Comparison of ENCODE assay signal across 8 cellular contexts in the genomic region with DNA sequence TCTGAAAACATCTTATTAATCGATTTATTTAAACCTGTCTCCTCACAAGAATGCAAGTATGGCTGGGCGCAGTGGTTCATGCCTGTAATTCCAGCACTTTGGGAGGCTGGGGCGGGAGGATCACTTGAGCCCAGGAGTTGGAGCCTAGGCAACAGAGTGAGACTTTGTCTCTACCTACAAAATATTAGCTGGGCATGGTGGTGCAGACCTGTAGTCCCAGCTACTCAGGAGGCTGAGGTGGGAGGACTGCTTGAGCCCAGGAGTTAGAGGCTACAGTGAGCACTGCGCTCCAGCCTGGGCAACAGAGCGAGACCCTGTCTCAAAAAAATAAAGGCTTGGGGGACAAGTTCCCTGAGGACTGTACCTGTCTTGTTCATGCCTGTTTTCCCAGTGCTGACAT.
DNase-seq lines count a peak whose midpoint lies in the region; ATAC-seq, FAIRE-seq and TF ChIP-seq lines count a peak whose summit lies in the region.
"Not testable (repeated sequence)": the region's sequence is repeated elsewhere in the genome, so short reads cannot be mapped to it uniquely, and the experiment has no call there.

No MANE protein-coding gene starts in this region.

- H3K4me3 ChIP-seq in CD4-positive, CD25-positive, alpha-beta regulatory T cell (ENCODE audit: low read depth, low read length); MM.1S (ENCODE audit: low read length); GM12878; hepatocyte; gastrocnemius medialis; upper lobe of right lung: not testable (repeated sequence)

- peak overlapping the region; percentile 18; the same call in 1 of the 2 replicates for H3K9ac ChIP-seq in MM.1S (ENCODE audit: low read length)
- not testable (repeated sequence) for H3K9ac ChIP-seq in GM12878 (ENCODE audit: control insufficient read depth, insufficient read depth, low read length)

- TF ChIP-seq RAD21 in GM12878 (IDR thresholded peaks at IDR 0.05; ENCODE audit: insufficient read depth, low read depth, low read length), result not testable (repeated sequence)

- RAD21 ChIA-PET in GM12878 (lab: Charles Lee; ENCODE audit: unreplicated experiment), result interaction anchor here (1.0 to 4.5 kb wide), 3 partner anchors 12 to 50 kb away, joined by 4 to 32 read pairs (median 12); no protein-coding TSS in a partner anchor

- not testable (repeated sequence) for DNase-seq in CD4-positive, CD25-positive, alpha-beta regulatory T cell; MM.1S; activated B cell treated with CpG ODN at 0.5 μM for 24 hours; GM12878 (ENCODE audit: low read depth, low spot score); hepatocyte (ENCODE audit: low spot score); gastrocnemius medialis; upper lobe of right lung
- peak; percentile 26 for DNase-seq in mesenteric fat pad (ENCODE audit: low spot score)

- CTCF ChIA-PET in activated B cell treated with CpG ODN at 0.5 μM for 24 hours (lab: Charles Lee) (interaction anchor here (1.0 to 1.3 kb wide), 2 partner anchors 24 to 65 kb away, joined by 3 to 4 read pairs; no protein-coding TSS in a partner anchor), GM12878 (lab: Yijun Ruan, JAX) (interaction anchor here (0.7 to 2.8 kb wide), 2 partner anchors 11 to 24 kb away, joined by 3 to 8 read pairs; no protein-coding TSS in a partner anchor)

- H3K36me3 ChIP-seq in CD4-positive, CD25-positive, alpha-beta regulatory T cell (ENCODE audit: control insufficient read depth, insufficient read depth, low read length), result peaks cover 16% of the 10 kb centered on the region
- not testable (repeated sequence) for H3K36me3 ChIP-seq in MM.1S (replicated peaks; ENCODE audit: insufficient read depth, low read length); hepatocyte (replicated peaks; ENCODE audit: insufficient read depth, low read depth); gastrocnemius medialis; upper lobe of right lung
- H3K36me3 ChIP-seq in GM12878 (ENCODE audit: control insufficient read depth in 2 of 2, insufficient read depth in 2 of 2, low read length in 1 of 2), result peaks cover 4 to 26% of the 10 kb centered on the region in 2 experiments

- H3K27me3 ChIP-seq in CD4-positive, CD25-positive, alpha-beta regulatory T cell (ENCODE audit: control insufficient read depth, insufficient read depth, low read length); MM.1S (replicated peaks; ENCODE audit: insufficient read depth, low read length); GM12878 (replicated peaks in 1 of 2; ENCODE audit: control insufficient read depth in 2 of 2, insufficient read depth in 2 of 2, low read length in 1 of 2); hepatocyte; gastrocnemius medialis; upper lobe of right lung: not testable (repeated sequence)

- SMC1A ChIA-PET in GM12878 (lab: Charles Lee; ENCODE audit: uncharacterized antibody, unreplicated experiment), result interaction anchor here (1.0 to 5.5 kb wide), 6 partner anchors 11 to 55 kb away, joined by 3 to 48 read pairs (median 8); no protein-coding TSS in a partner anchor

- peaks cover 27 to 67% (median 54%) of the 10 kb centered on the region in 4 donors for H3K4me1 Mint-ChIP-seq in CD4-positive, CD25-positive, alpha-beta regulatory T cell
- H3K4me1 Mint-ChIP-seq in activated B cell treated with CpG ODN at 0.5 μM for 24 hours, result peaks cover 86% of the 10 kb centered on the region

- POLR2A ChIA-PET in activated B cell treated with CpG ODN at 0.5 μM for 24 hours (lab: Charles Lee), result interaction anchor here (0.6 to 4.1 kb wide), 2 partner anchors 25 to 71 kb away, joined by 7 to 43 read pairs; no protein-coding TSS in a partner anchor
- POLR2A ChIA-PET in GM12878 (lab: Charles Lee), result not testable (repeated sequence)

- TF ChIP-seq CTCF in MM.1S (IDR thresholded peaks at IDR 0.05; ENCODE audit: low read length); activated B cell treated with CpG ODN at 0.5 μM for 24 hours (IDR thresholded peaks at IDR 0.05); GM12878 (IDR thresholded peaks at IDR 0.05 in 2 of 3, conservative IDR thresholded peaks at IDR 0.05 in 1 of 3; ENCODE audit: control insufficient read depth in 2 of 3, extremely low read depth in 1 of 3, insufficient read depth in 1 of 3, low read depth in 3 of 3, low read length in 3 of 3); hepatocyte (IDR thresholded peaks at IDR 0.05; ENCODE audit: poor library complexity); gastrocnemius medialis (IDR thresholded peaks at IDR 0.05 in 4 of 5, conservative IDR thresholded peaks at IDR 0.05 in 1 of 5); upper lobe of right lung (IDR thresholded peaks at IDR 0.05): not testable (repeated sequence)

- peaks cover 42% of the 10 kb centered on the region for H3F3A ChIP-seq in MM.1S (ENCODE audit: insufficient read depth, low read length)

- not testable (repeated sequence) for H3K9me2 ChIP-seq in MM.1S (replicated peaks; ENCODE audit: insufficient read depth, low read length); hepatocyte (replicated peaks; ENCODE audit: insufficient read depth)

- not testable (repeated sequence) for H3K4me3 Mint-ChIP-seq in CD4-positive, CD25-positive, alpha-beta regulatory T cell; activated B cell treated with CpG ODN at 0.5 μM for 24 hours

- BruUV-seq in GM12878 (replicated peaks; lab: Mats Ljungman, UMichigan), result not testable (repeated sequence)

- H3K36me3 Mint-ChIP-seq in CD4-positive, CD25-positive, alpha-beta regulatory T cell, result peaks cover 12% of the 10 kb centered on the region
- peaks cover 41% of the 10 kb centered on the region for H3K36me3 Mint-ChIP-seq in activated B cell treated with CpG ODN at 0.5 μM for 24 hours (ENCODE audit: low read depth)

- ATAC-seq in CD4-positive, CD25-positive, alpha-beta regulatory T cell (ENCODE audit: low read depth in 2 of 2); activated B cell treated with CpG ODN at 0.5 μM for 24 hours (ENCODE audit: low read depth); GM12878; gastrocnemius medialis; upper lobe of right lung: not testable (repeated sequence)

- not testable (repeated sequence) for H3K27ac ChIP-seq in CD4-positive, CD25-positive, alpha-beta regulatory T cell (ENCODE audit: insufficient read depth, low read length, poor library complexity, severe bottlenecking)
- H3K27ac ChIP-seq in MM.1S (ENCODE audit: low read length) (peak overlapping the region; percentile 75), GM12878 (ENCODE audit: control insufficient read depth, insufficient read depth) (0 out of 2 replicates have a peak overlapping the region, but pooled peaks have one; percentile 13), hepatocyte (peak overlapping the region; percentile 91), gastrocnemius medialis (peak overlapping the region in 3 of 4 donors; percentile 68 to 87 (median 78)), upper lobe of right lung (peak overlapping the region; percentile 27)

- H4K20me1 ChIP-seq in MM.1S (ENCODE audit: insufficient read depth, low read length); GM12878 (ENCODE audit: control insufficient read depth, insufficient read depth); hepatocyte (ENCODE audit: insufficient read depth, poor library complexity, severe bottlenecking): not testable (repeated sequence)

- not testable (repeated sequence) for H3K27me3 Mint-ChIP-seq in CD4-positive, CD25-positive, alpha-beta regulatory T cell; activated B cell treated with CpG ODN at 0.5 μM for 24 hours

- not testable (repeated sequence) for H2AFZ ChIP-seq in MM.1S (ENCODE audit: low read length); GM12878 (ENCODE audit: control insufficient read depth, low read depth, low read length); hepatocyte

- in situ Hi-C loops in GM12878 (cut with MboI), result not testable (repeated sequence)
- in situ Hi-C loops in gastrocnemius medialis (cut with MboI; ENCODE audit: low sequenced_read_pairs in 4 of 4), result loop anchor here in 3 of 4 donors (10.0 kb wide), 1 partner anchor 80 kb away; no protein-coding TSS in a partner anchor

- H3K4me1 ChIP-seq in CD4-positive, CD25-positive, alpha-beta regulatory T cell (ENCODE audit: control insufficient read depth, insufficient read depth, low read length, poor library complexity, severe bottlenecking), result peaks cover 43% of the 10 kb centered on the region
- H3K4me1 ChIP-seq in MM.1S (ENCODE audit: low read length), result peaks cover 59% of the 10 kb centered on the region
- peaks cover 55% of the 10 kb centered on the region for H3K4me1 ChIP-seq in GM12878 (ENCODE audit: control insufficient read depth, insufficient read depth, low read length)
- H3K4me1 ChIP-seq in hepatocyte (ENCODE audit: insufficient read depth), result peaks cover 48% of the 10 kb centered on the region
- peaks cover 86 to 90% of the 10 kb centered on the region in 2 donors for H3K4me1 ChIP-seq in gastrocnemius medialis
- peaks cover 65% of the 10 kb centered on the region for H3K4me1 ChIP-seq in upper lobe of right lung

- TF ChIP-seq POLR2A in GM12878 (IDR thresholded peaks at IDR 0.05; ENCODE audit: low read depth, low read length); gastrocnemius medialis (IDR thresholded peaks at IDR 0.05): not testable (repeated sequence)

- not testable (repeated sequence) for TF ChIP-seq EP300 in GM12878 (IDR thresholded peaks at IDR 0.05; ENCODE audit: borderline replicate concordance in 1 of 2, control insufficient read depth in 1 of 2, low read depth in 2 of 2, low read length in 2 of 2)

- FAIRE-seq in GM12878 (lab: Jason Lieb, UNC), result not testable (repeated sequence)

- intact Hi-C loops in activated B cell treated with CpG ODN at 0.5 μM for 24 hours (cut with micrococcal nuclease); GM12878 (cut with micrococcal nuclease; ENCODE audit: unreplicated experiment); gastrocnemius medialis (cut with DNase I; ENCODE audit: low total_unique reads); upper lobe of right lung (cut with DNase I): not testable (repeated sequence)

- H3K4me2 ChIP-seq in MM.1S (ENCODE audit: low read depth, low read length), result peak overlapping the region; percentile 37
- not testable (repeated sequence) for H3K4me2 ChIP-seq in GM12878 (ENCODE audit: control insufficient read depth, insufficient read depth)
- peak overlapping the region; percentile 61 for H3K4me2 ChIP-seq in hepatocyte

- not testable (repeated sequence) for H3K9me3 ChIP-seq in CD4-positive, CD25-positive, alpha-beta regulatory T cell (ENCODE audit: control insufficient read depth in 2 of 2, low read length in 2 of 2); MM.1S (replicated peaks; ENCODE audit: insufficient read depth, low read length); GM12878 (replicated peaks; ENCODE audit: control insufficient read depth, insufficient read depth, low read length); hepatocyte (ENCODE audit: low read depth); gastrocnemius medialis; upper lobe of right lung

- H3K27ac Mint-ChIP-seq in CD4-positive, CD25-positive, alpha-beta regulatory T cell, result peak overlapping the region in 2 of 3 donors; percentile 72 to 83
- peak overlapping the region; percentile 93 for H3K27ac Mint-ChIP-seq in activated B cell treated with CpG ODN at 0.5 μM for 24 hours

- peaks cover 88% of the 10 kb centered on the region for H3K79me2 ChIP-seq in MM.1S (ENCODE audit: low read length)
- peaks cover 90% of the 10 kb centered on the region for H3K79me2 ChIP-seq in GM12878 (ENCODE audit: control insufficient read depth, insufficient read depth, low read length)
- peaks cover 85% of the 10 kb centered on the region for H3K79me2 ChIP-seq in hepatocyte

- H3K9me3 Mint-ChIP-seq in CD4-positive, CD25-positive, alpha-beta regulatory T cell; activated B cell treated with CpG ODN at 0.5 μM for 24 hours: not testable (repeated sequence)

- 90% methylated on average over 5 of the region's 5 CpGs for WGBS in GM12878 (ENCODE audit: insufficient coverage, insufficient replicate concordance, low lambda C conversion rate, missing lambda C conversion rate)
- WGBS in hepatocyte (ENCODE audit: low lambda C conversion rate, missing lambda C conversion rate), result 98% methylated on average over 5 of the region's 5 CpGs
